26 cellular contexts compared by ENCODE assay signal in genomic region chr3:47265008-47265407, GRCh38.
"Had no signal": no experiment of that assay in that cellular context is flagged by ENCODE, and none has a peak within 500 bp of the region (broad histone marks: within the 10 kb centered on the region; RNA-seq: fewer than 3 reads in every experiment).

No MANE protein-coding gene starts in this region.

- H3K27ac ChIP-seq: colonic mucosa, epithelial cell of prostate, gastrocnemius medialis, hepatocyte, neural progenitor cell, parathyroid adenoma, prostate gland, right atrium auricular region, suprapubic skin, transverse colon, upper lobe of right lung, uterus had no signal

- ATAC-seq: esophagus mucosa; gastrocnemius medialis; heart left ventricle; left lobe of liver; mucosa of descending colon; natural killer cell treated with Interleukin-12 subunit alpha and Interleukin-12 subunit beta and Interleukin-15 and Interleukin-18, amount 100 ng/mL, for 72 hours; stimulated activated naive CD8-positive, alpha-beta T cell treated with anti-CD3 and anti-CD28 coated beads, Interleukin-15, amount 100 ng/mL, for 72 hours; upper lobe of right lung had no signal

- H3K4me3 ChIP-seq: colonic mucosa, gastrocnemius medialis, heart left ventricle, hepatocyte, lung, mucosa of descending colon, neural progenitor cell, prostate gland, right atrium auricular region, suprapubic skin, transverse colon, upper lobe of right lung, uterus had no signal

- H3K4me2 ChIP-seq: hepatocyte, neural progenitor cell had no signal

- H2AFZ ChIP-seq: hepatocyte, neural progenitor cell, parathyroid adenoma had no signal

- H3K27me3 ChIP-seq: colonic mucosa, gastrocnemius medialis, heart left ventricle, hepatocyte, neural progenitor cell, right atrium auricular region, suprapubic skin, transverse colon, upper lobe of right lung, uterus had no signal

- H3K9ac ChIP-seq: neural progenitor cell, parathyroid adenoma had no signal

- H3K9me3 ChIP-seq: colonic mucosa, gastrocnemius medialis, heart left ventricle, mucosa of descending colon, prostate gland, right atrium auricular region, suprapubic skin, transverse colon, upper lobe of right lung, uterus had no signal

- H3K4me1 ChIP-seq: colonic mucosa, neural progenitor cell, parathyroid adenoma, prostate gland, uterus had no signal

- H3K36me3 ChIP-seq: colonic mucosa, gastrocnemius medialis, heart left ventricle, neural progenitor cell, prostate gland, right atrium auricular region, suprapubic skin, transverse colon, upper lobe of right lung, uterus had no signal

- DNase-seq: colonic mucosa; effector CD8-positive, alpha-beta T cell; endodermal cell; foreskin fibroblast; gastrocnemius medialis; heart left ventricle; mucosa of descending colon; naive B cell; stimulated activated CD4-positive, alpha-beta T cell treated with anti-CD3 and anti-CD28 coated beads, Interleukin-15, amount 100 ng/mL, for 24 hours; stimulated activated CD4-positive, alpha-beta T cell treated with anti-CD3 and anti-CD28 coated beads, Interleukin-4, amount 100 ng/mL, for 1 hour; stimulated activated naive CD4-positive, alpha-beta T cell; stimulated activated naive CD8-positive, alpha-beta T cell treated with anti-CD3 and anti-CD28 coated beads, Interleukin-15, amount 100 ng/mL, for 72 hours; transverse colon; upper lobe of right lung; uterus had no signal
